19 cellular contexts compared by ENCODE assay signal in genomic region chr3:115827494-115827893, GRCh38.
"Had no signal": no experiment of that assay in that cellular context is flagged by ENCODE, and none has a peak within 500 bp of the region (broad histone marks: within the 10 kb centered on the region; RNA-seq: fewer than 3 reads in every experiment).

No MANE protein-coding gene starts in this region.

- H3K4me2 ChIP-seq: SK-N-SH had no signal

- H3K9me3 ChIP-seq: MG63, SK-N-SH had no signal

- DNase-seq: KBM-7, MG63, NCI-H1092, NCI-H1105 treated with DMSO at 0.1 percent for 48 hours, NCI-H1417 treated with DMSO at 0.1 percent for 48 hours, NCI-H146, NCI-H1694 treated with DMSO at 0.1 percent for 48 hours, NCI-H1930, NCI-H2081, NCI-H2107, NCI-H345, NCI-H446 treated with DMSO at 0.1 percent for 48 hours, NCI-H510A treated with DMSO at 0.1 percent for 48 hours, NCI-H526, NCI-H748 treated with DMSO at 0.1 percent for 48 hours, SHP77, SK-N-SH, SW 1271 had no signal

- H3K4me3 ChIP-seq: MG63 had no signal

- H3K9me2 ChIP-seq: SK-N-SH had no signal

- H3K27ac ChIP-seq: RWPE1 had no signal

- H3K27me3 ChIP-seq: MG63 had no signal

- H3K36me3 ChIP-seq: MG63 had no signal

- H3K9ac ChIP-seq: SK-N-SH had no signal
